Comparison of ENCODE assay signal across 21 cellular contexts in genomic region chr5:143898381-143898780, GRCh38.
DNase-seq lines count a peak whose midpoint lies in the region; ATAC-seq and TF ChIP-seq lines count a peak whose summit lies in the region.
"Had no signal": no experiment of that assay in that cellular context is flagged by ENCODE, and none has a peak within 500 bp of the region (broad histone marks: within the 10 kb centered on the region; RNA-seq: fewer than 3 reads in every experiment).

No MANE protein-coding gene starts in this region.

- H2AFZ ChIP-seq in smooth muscle cell (ENCODE audit: low read depth) (peak overlapping the region; percentile 1), GM23338 (no peak overlapping the region)

- H3K4me3 Mint-ChIP-seq in activated CD4-positive, alpha-beta memory T cell treated with anti-CD3 and anti-CD28 coated beads, Interleukin-2, amount 10 ng/mL, durations not matched to agents 7 days and 5 days = no peak overlapping the region
- no peak overlapping the region for H3K4me3 Mint-ChIP-seq in activated CD4-positive, alpha-beta memory T cell treated with anti-CD3 and anti-CD28 coated beads for 36 hours
- no peak overlapping the region for H3K4me3 Mint-ChIP-seq in activated naive CD8-positive, alpha-beta T cell treated with anti-CD3 and anti-CD28 coated beads for 36 hours
- H3K4me3 Mint-ChIP-seq in GM23338 = no peak overlapping the region
- H3K4me3 Mint-ChIP-seq: neural crest cell had no signal

- no peaks in the 10 kb centered on the region for H3K36me3 Mint-ChIP-seq in activated CD4-positive, alpha-beta memory T cell treated with anti-CD3 and anti-CD28 coated beads, Interleukin-2, amount 10 ng/mL, durations not matched to agents 7 days and 5 days (ENCODE audit: low read depth)
- H3K36me3 Mint-ChIP-seq in activated CD4-positive, alpha-beta memory T cell treated with anti-CD3 and anti-CD28 coated beads for 36 hours = no peaks in the 10 kb centered on the region
- no peaks in the 10 kb centered on the region for H3K36me3 Mint-ChIP-seq in activated naive CD8-positive, alpha-beta T cell treated with anti-CD3 and anti-CD28 coated beads for 36 hours
- no peaks in the 10 kb centered on the region for H3K36me3 Mint-ChIP-seq in GM23338 (ENCODE audit: low read depth)

- no peak overlapping the region for H3K9ac ChIP-seq in smooth muscle cell (ENCODE audit: low read depth)

- H4K20me1 ChIP-seq in smooth muscle cell (ENCODE audit: low read depth) = no peaks in the 10 kb centered on the region
- H4K20me1 ChIP-seq in GM23338 (replicated peaks; ENCODE audit: insufficient read depth) = no peaks in the 10 kb centered on the region

- CTCF ChIA-PET in activated CD4-positive, alpha-beta memory T cell treated with anti-CD3 and anti-CD28 coated beads, Interleukin-2, amount 10 ng/mL, durations not matched to agents 7 days and 5 days (lab: Charles Lee) = no interaction called here
- CTCF ChIA-PET in activated CD4-positive, alpha-beta memory T cell treated with anti-CD3 and anti-CD28 coated beads for 36 hours (lab: Charles Lee) = no interaction called here

- H3K4me2 ChIP-seq in smooth muscle cell (peak overlapping the region; percentile 15), GM23338 (no peak overlapping the region)
- H3K4me2 ChIP-seq: A549 had no signal

- DNase-seq in activated CD4-positive, alpha-beta memory T cell treated with anti-CD3 and anti-CD28 coated beads, Interleukin-2, amount 10 ng/mL, durations not matched to agents 7 days and 5 days = peak; percentile 19
- no peak for DNase-seq in activated CD4-positive, alpha-beta memory T cell treated with anti-CD3 and anti-CD28 coated beads for 36 hours
- DNase-seq in M059J (ENCODE audit: low read depth) = peak; percentile 18
- DNase-seq in activated naive CD8-positive, alpha-beta T cell treated with anti-CD3 and anti-CD28 coated beads for 36 hours = no peak
- DNase-seq in smooth muscle cell (lab: John Stamatoyannopoulos, UW; ENCODE audit: unreplicated experiment) = no peak
- no peak for DNase-seq in GM23338 (ENCODE audit: low spot score)
- no peak for DNase-seq in left cardiac atrium
- DNase-seq in omental fat pad (ENCODE audit: low spot score) = no peak
- DNase-seq: activated T-cell treated with anti-CD3 and anti-CD28 coated beads, Interleukin-2, amount 50 U/mL, for 1 hour; BE2C; cortex of kidney; heart left ventricle; left lung; midbrain; NCI-H2171; NCI-H526; psoas muscle; stimulated activated CD4-positive, alpha-beta T cell treated with anti-CD3 and anti-CD28 coated beads, Interleukin-4, amount 100 ng/mL, for 1 hour; upper lobe of right lung had no signal

- H3K9me3 Mint-ChIP-seq in activated CD4-positive, alpha-beta memory T cell treated with anti-CD3 and anti-CD28 coated beads, Interleukin-2, amount 10 ng/mL, durations not matched to agents 7 days and 5 days = no peaks in the 10 kb centered on the region
- no peaks in the 10 kb centered on the region for H3K9me3 Mint-ChIP-seq in activated CD4-positive, alpha-beta memory T cell treated with anti-CD3 and anti-CD28 coated beads for 36 hours
- H3K9me3 Mint-ChIP-seq in activated naive CD8-positive, alpha-beta T cell treated with anti-CD3 and anti-CD28 coated beads for 36 hours = no peaks in the 10 kb centered on the region
- H3K9me3 Mint-ChIP-seq in GM23338 = no peaks in the 10 kb centered on the region
- H3K9me3 Mint-ChIP-seq: neural crest cell had no signal

- H3K36me3 ChIP-seq in smooth muscle cell (ENCODE audit: low read depth) = no peaks in the 10 kb centered on the region
- no peaks in the 10 kb centered on the region for H3K36me3 ChIP-seq in GM23338 (ENCODE audit: insufficient read depth)
- H3K36me3 ChIP-seq: BE2C, heart left ventricle, left lung, upper lobe of right lung had no signal

- H3F3A ChIP-seq in smooth muscle cell (ENCODE audit: low read depth) (peaks cover 26% of the 10 kb centered on the region), GM23338 (replicated peaks; ENCODE audit: low read depth) (no peaks in the 10 kb centered on the region)

- POLR2A ChIA-PET in activated CD4-positive, alpha-beta memory T cell treated with anti-CD3 and anti-CD28 coated beads, Interleukin-2, amount 10 ng/mL, durations not matched to agents 7 days and 5 days (lab: Charles Lee) = no interaction called here
- POLR2A ChIA-PET in activated CD4-positive, alpha-beta memory T cell treated with anti-CD3 and anti-CD28 coated beads for 36 hours (lab: Charles Lee) = no interaction called here

- intact Hi-C loops in activated CD4-positive, alpha-beta memory T cell treated with anti-CD3 and anti-CD28 coated beads for 36 hours (cut with micrococcal nuclease) = no loop called here
- intact Hi-C loops in left cardiac atrium (cut with DNase I) = no loop called here

- H3K9me2 ChIP-seq in GM23338 (ENCODE audit: insufficient read depth) = no peaks in the 10 kb centered on the region

- H3K4me1 ChIP-seq in smooth muscle cell (ENCODE audit: low read depth) (peaks cover 12% of the 10 kb centered on the region), GM23338 (ENCODE audit: insufficient read depth) (no peaks in the 10 kb centered on the region)
- H3K4me1 ChIP-seq: psoas muscle, upper lobe of right lung had no signal

- peaks cover 26% of the 10 kb centered on the region for H3K4me1 Mint-ChIP-seq in activated CD4-positive, alpha-beta memory T cell treated with anti-CD3 and anti-CD28 coated beads, Interleukin-2, amount 10 ng/mL, durations not matched to agents 7 days and 5 days
- H3K4me1 Mint-ChIP-seq in activated CD4-positive, alpha-beta memory T cell treated with anti-CD3 and anti-CD28 coated beads for 36 hours (ENCODE audit: low read depth) = peaks cover 27% of the 10 kb centered on the region
- peaks cover 22% of the 10 kb centered on the region for H3K4me1 Mint-ChIP-seq in activated naive CD8-positive, alpha-beta T cell treated with anti-CD3 and anti-CD28 coated beads for 36 hours
- peaks cover 7% of the 10 kb centered on the region; the same call in 2 of the 3 replicates for H3K4me1 Mint-ChIP-seq in GM23338

- TF ChIP-seq CTCF in smooth muscle cell (IDR thresholded peaks at IDR 0.05; ENCODE audit: borderline replicate concordance, insufficient read depth, poor library complexity, severe bottlenecking) (no peak), GM23338 (conservative IDR thresholded peaks at IDR 0.05; ENCODE audit: low read depth in 2 of 2) (no peak), omental fat pad (IDR thresholded peaks at IDR 0.05) (no peak)

- H3K27me3 Mint-ChIP-seq in activated CD4-positive, alpha-beta memory T cell treated with anti-CD3 and anti-CD28 coated beads, Interleukin-2, amount 10 ng/mL, durations not matched to agents 7 days and 5 days = no peaks in the 10 kb centered on the region
- no peaks in the 10 kb centered on the region for H3K27me3 Mint-ChIP-seq in activated CD4-positive, alpha-beta memory T cell treated with anti-CD3 and anti-CD28 coated beads for 36 hours
- H3K27me3 Mint-ChIP-seq in activated naive CD8-positive, alpha-beta T cell treated with anti-CD3 and anti-CD28 coated beads for 36 hours = no peaks in the 10 kb centered on the region
- peaks cover 4% of the 10 kb centered on the region for H3K27me3 Mint-ChIP-seq in GM23338 (ENCODE audit: insufficient read depth, low read depth, poor library complexity)

- peak overlapping the region; percentile 78 for H3K27ac ChIP-seq in smooth muscle cell (ENCODE audit: low read depth)
- H3K27ac ChIP-seq in GM23338 (ENCODE audit: low read depth) = no peak overlapping the region
- H3K27ac ChIP-seq: A549, left lung, psoas muscle, upper lobe of right lung had no signal

- H3K4me3 ChIP-seq in smooth muscle cell = no peak overlapping the region
- no peak overlapping the region for H3K4me3 ChIP-seq in GM23338
- H3K4me3 ChIP-seq: A549, heart left ventricle, left lung, psoas muscle, upper lobe of right lung had no signal

- no peaks in the 10 kb centered on the region for H3K79me2 ChIP-seq in smooth muscle cell (ENCODE audit: low read depth)
- H3K79me2 ChIP-seq in GM23338 (replicated peaks; ENCODE audit: insufficient read depth) = no peaks in the 10 kb centered on the region

- H3K27me3 ChIP-seq in smooth muscle cell (ENCODE audit: low read depth) (no peaks in the 10 kb centered on the region), GM23338 (ENCODE audit: insufficient read depth) (no peaks in the 10 kb centered on the region)
- H3K27me3 ChIP-seq: BE2C, heart left ventricle, left lung, upper lobe of right lung had no signal

- ATAC-seq in GM23338 (no peak), left cardiac atrium (no peak), omental fat pad (ENCODE audit: low FRiP score) (no peak)
- ATAC-seq: A549, heart left ventricle, left lung, psoas muscle, upper lobe of right lung had no signal

- no peaks in the 10 kb centered on the region for H3K9me3 ChIP-seq in smooth muscle cell (replicated peaks; ENCODE audit: low read depth)
- H3K9me3 ChIP-seq: A549, BE2C, heart left ventricle, left lung, psoas muscle, upper lobe of right lung had no signal

- H3K27ac Mint-ChIP-seq in activated CD4-positive, alpha-beta memory T cell treated with anti-CD3 and anti-CD28 coated beads, Interleukin-2, amount 10 ng/mL, durations not matched to agents 7 days and 5 days = peak overlapping the region; percentile 19
- no peak overlapping the region for H3K27ac Mint-ChIP-seq in activated CD4-positive, alpha-beta memory T cell treated with anti-CD3 and anti-CD28 coated beads for 36 hours
- peak overlapping the region; percentile 34 for H3K27ac Mint-ChIP-seq in activated naive CD8-positive, alpha-beta T cell treated with anti-CD3 and anti-CD28 coated beads for 36 hours
- H3K27ac Mint-ChIP-seq in GM23338 = no peak overlapping the region

- WGBS in smooth muscle cell (ENCODE audit: low lambda C conversion rate) = 30% methylated on average over 1 of the region's 1 CpG

TF ChIP-seq in GM23338, 12 proteins besides CTCF, POLR2A, EP300 and RAD21 (continues in another document):
- TF ChIP-seq EZH2phosphoT487 (IDR thresholded peaks at IDR 0.05; ENCODE audit: unreplicated experiment) (no peak), ZNF331 (CRISPR knock-in tag; IDR thresholded peaks at IDR 0.05; ENCODE audit: low read depth) (no peak), ZNF114 (CRISPR knock-in tag; IDR thresholded peaks at IDR 0.05) (no peak)

Comparison
In these comparisons a context has a peak if more than half of its experiments do, and no peak if none do; other contexts are left out.
1. DNase-seq: peak in activated CD4-positive, alpha-beta memory T cell treated with anti-CD3 and anti-CD28 coated beads, Interleukin-2, amount 10 ng/mL, durations not matched to agents 7 days and 5 days (single experiment) and M059J (single experiment); none in activated CD4-positive, alpha-beta memory T cell treated with anti-CD3 and anti-CD28 coated beads for 36 hours (single experiment), activated naive CD8-positive, alpha-beta T cell treated with anti-CD3 and anti-CD28 coated beads for 36 hours (single experiment), smooth muscle cell (single experiment), GM23338 (single experiment), left cardiac atrium (single experiment) and omental fat pad (single experiment).
2. H3K27ac Mint-ChIP-seq: peak in activated CD4-positive, alpha-beta memory T cell treated with anti-CD3 and anti-CD28 coated beads, Interleukin-2, amount 10 ng/mL, durations not matched to agents 7 days and 5 days (single experiment) and activated naive CD8-positive, alpha-beta T cell treated with anti-CD3 and anti-CD28 coated beads for 36 hours (single experiment); none in activated CD4-positive, alpha-beta memory T cell treated with anti-CD3 and anti-CD28 coated beads for 36 hours (single experiment) and GM23338 (single experiment).